Comparison of ENCODE assay signal across 18 cellular contexts in the genomic region with DNA sequence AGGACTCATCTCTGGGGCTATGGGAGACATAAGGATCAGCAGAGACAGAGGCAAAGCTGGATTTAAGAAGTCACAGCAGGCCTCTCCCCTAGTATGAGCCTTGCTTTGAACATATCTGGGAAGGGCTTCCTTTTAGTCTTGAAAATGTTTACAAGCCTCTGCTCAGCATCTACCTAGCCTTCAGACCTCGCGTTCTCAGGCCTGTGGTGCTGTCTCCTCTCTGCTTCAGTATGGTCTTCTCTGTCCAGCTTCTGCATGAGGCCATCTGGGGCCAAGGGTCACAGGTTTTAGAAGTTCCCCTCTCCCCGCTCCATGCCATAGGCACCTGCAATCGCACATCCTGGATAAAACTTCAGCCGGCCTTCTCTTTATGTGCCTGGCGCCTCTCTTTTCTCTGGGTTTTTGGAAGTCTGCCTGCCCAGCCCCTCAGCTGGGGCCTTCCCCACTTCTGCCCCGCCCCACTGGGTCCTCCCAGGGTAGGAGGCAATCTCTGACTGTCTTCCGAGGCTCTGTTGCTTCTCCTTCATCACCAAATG. TPM values are rescaled to one million over a fixed set of nuclear protein-coding genes. Genes with fewer than 3 reads are reported as not detected.
"Had no signal": no experiment of that assay in that cellular context is flagged by ENCODE, and none has a peak within 500 bp of the region (broad histone marks: within the 10 kb centered on the region; RNA-seq: fewer than 3 reads in every experiment).

No MANE protein-coding gene starts in this region.

- H3K27ac ChIP-seq: neutrophil, parathyroid adenoma, spleen, tibial nerve had no signal

- ATAC-seq: activated T-cell treated with anti-CD3 and anti-CD28 coated beads, Interleukin-2, amount 50 U/mL, for 4 hours; esophagus mucosa; mucosa of descending colon; naive thymus-derived CD8-positive, alpha-beta T cell; SK-N-SH treated with all-trans-retinoic acid at 6 μM for 48 hours; stimulated activated naive B cell treated with anti-CD40 and anti-IgM and Interleukin-4, amounts not matched to agents 10 μg/mL and 1 μg/mL and 100 μg/mL, for 72 hours; T-cell had no signal

- H3K9me3 Mint-ChIP-seq: activated B cell treated with CpG ODN at 0.5 μM for 24 hours; activated CD4-positive, alpha-beta memory T cell treated with anti-CD3 and anti-CD28 coated beads, Interleukin-2, amount 10 ng/mL, durations not matched to agents 7 days and 5 days; activated T-cell treated with anti-CD3 and anti-CD28 coated beads, Interleukin-2, amount 50 U/mL, for 4 hours; memory B cell; naive thymus-derived CD8-positive, alpha-beta T cell; stimulated activated naive B cell treated with anti-CD40 and anti-IgM and Interleukin-4, amounts not matched to agents 10 μg/mL and 1 μg/mL and 100 μg/mL, for 72 hours; T-cell had no signal

- H3K27ac Mint-ChIP-seq: activated B cell treated with CpG ODN at 0.5 μM for 24 hours; activated CD4-positive, alpha-beta memory T cell treated with anti-CD3 and anti-CD28 coated beads, Interleukin-2, amount 10 ng/mL, durations not matched to agents 7 days and 5 days; memory B cell; naive thymus-derived CD8-positive, alpha-beta T cell; stimulated activated naive B cell treated with anti-CD40 and anti-IgM and Interleukin-4, amounts not matched to agents 10 μg/mL and 1 μg/mL and 100 μg/mL, for 72 hours; T-cell had no signal

- H3K4me3 ChIP-seq: mucosa of descending colon, spleen, tibial nerve had no signal

- H3K27me3 Mint-ChIP-seq: T-cell had no signal

- DNase-seq: activated B cell treated with CpG ODN at 0.5 μM for 24 hours; activated CD4-positive, alpha-beta memory T cell treated with anti-CD3 and anti-CD28 coated beads, Interleukin-2, amount 10 ng/mL, durations not matched to agents 7 days and 5 days; activated CD4-positive, alpha-beta T cell treated with anti-CD3 and anti-CD28 coated beads for 48 hours; activated naive CD4-positive, alpha-beta T cell treated with anti-CD3 and anti-CD28 coated beads, Interleukin-2, amount 50 U/mL, for 16 hours; activated T-cell treated with anti-CD3 and anti-CD28 coated beads, Interleukin-2, amount 50 U/mL, for 4 hours; aorta; effector CD4-positive, alpha-beta T cell; mucosa of descending colon; naive thymus-derived CD8-positive, alpha-beta T cell; spleen; stimulated activated naive B cell treated with anti-CD40 and anti-IgM and Interleukin-4, amounts not matched to agents 10 μg/mL and 1 μg/mL and 100 μg/mL, for 72 hours; T-cell had no signal

- H3K4me3 Mint-ChIP-seq: activated B cell treated with CpG ODN at 0.5 μM for 24 hours; activated CD4-positive, alpha-beta memory T cell treated with anti-CD3 and anti-CD28 coated beads, Interleukin-2, amount 10 ng/mL, durations not matched to agents 7 days and 5 days; activated T-cell treated with anti-CD3 and anti-CD28 coated beads, Interleukin-2, amount 50 U/mL, for 4 hours; memory B cell; naive thymus-derived CD8-positive, alpha-beta T cell; stimulated activated naive B cell treated with anti-CD40 and anti-IgM and Interleukin-4, amounts not matched to agents 10 μg/mL and 1 μg/mL and 100 μg/mL, for 72 hours; T-cell had no signal

- H3K36me3 Mint-ChIP-seq: memory B cell; naive thymus-derived CD8-positive, alpha-beta T cell; stimulated activated naive B cell treated with anti-CD40 and anti-IgM and Interleukin-4, amounts not matched to agents 10 μg/mL and 1 μg/mL and 100 μg/mL, for 72 hours; T-cell had no signal

RNA-seq across cellular contexts. Expression of gene ACTG2, which starts 7.1 kb away (rescaled TPM):
- total RNA-seq: activated B cell treated with CpG ODN at 0.5 μM for 24 hours; activated CD4-positive, alpha-beta memory T cell treated with anti-CD3 and anti-CD28 coated beads, Interleukin-2, amount 10 ng/mL, durations not matched to agents 7 days and 5 days; naive thymus-derived CD8-positive, alpha-beta T cell had no signal
